1 cellular context compared by ENCODE assay signal in genomic region chr21:42579456-42580075, GRCh38.
TF ChIP-seq lines count a peak whose summit lies in the region.

No MANE protein-coding gene starts in this region.

TF ChIP-seq in K562, 482 proteins besides CTCF, POLR2A, EP300 and RAD21 (continued from another document):
- no peak for TF ChIP-seq NR0B1 (IDR thresholded peaks at IDR 0.05; ENCODE audit: partially characterized antibody)
- no peak for TF ChIP-seq CLOCK (CRISPR knock-in tag; IDR thresholded peaks at IDR 0.05; ENCODE audit: borderline replicate concordance)
- no peak for TF ChIP-seq SIRT6 (IDR thresholded peaks at IDR 0.05; ENCODE audit: low read depth, low read length)
- TF ChIP-seq TCF3 (CRISPR knock-in tag; IDR thresholded peaks at IDR 0.05): peak; percentile 71
- no peak for TF ChIP-seq ZEB2 (IDR thresholded peaks at IDR 0.05)
- TF ChIP-seq TARDBP (IDR thresholded peaks at IDR 0.05): no peak
- TF ChIP-seq PHTF2 (CRISPR knock-in tag; IDR thresholded peaks at IDR 0.05): no peak
- TF ChIP-seq E2F5 (CRISPR knock-in tag; IDR thresholded peaks at IDR 0.05): no peak
